ENCODE assay signal across 15 cellular contexts in the genomic region with DNA sequence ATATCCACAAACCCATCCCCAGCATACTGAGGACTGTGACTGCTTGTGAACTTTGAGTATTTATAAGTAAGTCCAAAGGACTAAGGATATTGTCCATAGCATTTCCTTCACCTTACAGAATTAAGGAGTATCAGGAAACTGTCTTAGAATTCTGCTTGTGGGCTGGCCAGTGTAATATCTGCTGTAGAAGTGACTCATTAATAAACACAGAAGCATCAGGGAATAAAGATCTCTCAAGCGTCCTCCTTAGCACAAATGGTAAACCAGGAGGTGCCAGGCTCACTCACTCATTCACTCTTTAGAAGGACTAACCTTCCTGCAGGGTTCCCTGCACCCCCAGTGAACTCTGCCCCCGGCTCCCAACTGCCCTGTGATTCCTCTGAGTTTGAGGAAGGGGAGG. TPM values are rescaled to one million over a fixed set of nuclear protein-coding genes. Genes with fewer than 3 reads are reported as not detected.
DNase-seq lines count a peak whose midpoint lies in the region; TF ChIP-seq lines count a peak whose summit lies in the region.
"Had no signal": no experiment of that assay in that cellular context is flagged by ENCODE, and none has a peak within 500 bp of the region (broad histone marks: within the 10 kb centered on the region; RNA-seq: fewer than 3 reads in every experiment).

No MANE protein-coding gene starts in this region.

- no peak overlapping the region for H3K9ac ChIP-seq in mammary epithelial cell (ENCODE audit: insufficient read depth, low read length)
- H3K9ac ChIP-seq: BLaER1, GM23248 had no signal

- DNase-seq in mammary epithelial cell (peak; percentile 23), MCF 10A (ENCODE audit: unreplicated experiment) (no peak), choroid plexus epithelial cell (ENCODE audit: low read depth) (peak; percentile 31), iris pigment epithelial cell (ENCODE audit: low read depth) (peak; percentile 63), SKM-1 treated with dmso at 0.1 percent for 144 hours (lab: John Stamatoyannopoulos, UW; ENCODE audit: unreplicated experiment) (no peak), osteocyte (ENCODE audit: extremely low spot score, unreplicated experiment) (no peak)
- no peak for DNase-seq in activated naive CD4-positive, alpha-beta T cell treated with anti-CD3 and anti-CD28 coated beads, Interleukin-2, amount 10 ng/mL, durations not matched to agents 7 days and 5 days
- DNase-seq in activated T-cell treated with anti-CD3 and anti-CD28 coated beads, Interleukin-2, amount 50 U/mL, for 24 hours: no peak
- DNase-seq: 8988T; AML-193; CD4-positive, CD25-positive, alpha-beta regulatory T cell; DMS53; GM23248 had no signal

- no peak overlapping the region for H2AFZ ChIP-seq in mammary epithelial cell (ENCODE audit: low read depth, low read length)
- H2AFZ ChIP-seq: GM23248 had no signal

- in situ Hi-C loops in mammary epithelial cell (cut with MboI; ENCODE audit: low sequenced_read_pairs in 2 of 2): no loop called here

- peaks cover 6% of the 10 kb centered on the region for H3K4me1 Mint-ChIP-seq in MCF 10A (ENCODE audit: insufficient read depth, unreplicated experiment)
- no peaks in the 10 kb centered on the region for H3K4me1 Mint-ChIP-seq in osteocyte (ENCODE audit: unreplicated experiment)
- no peaks in the 10 kb centered on the region for H3K4me1 Mint-ChIP-seq in activated naive CD4-positive, alpha-beta T cell treated with anti-CD3 and anti-CD28 coated beads, Interleukin-2, amount 10 ng/mL, durations not matched to agents 7 days and 5 days
- H3K4me1 Mint-ChIP-seq in activated T-cell treated with anti-CD3 and anti-CD28 coated beads, Interleukin-2, amount 50 U/mL, for 24 hours (ENCODE audit: low read depth): peaks cover 7% of the 10 kb centered on the region
- H3K4me1 Mint-ChIP-seq: CD4-positive, CD25-positive, alpha-beta regulatory T cell had no signal

- peaks cover 3% of the 10 kb centered on the region for H3K9me3 ChIP-seq in mammary epithelial cell (replicated peaks; ENCODE audit: insufficient read depth, low read length)
- H3K9me3 ChIP-seq: BLaER1 had no signal

- CTCF ChIA-PET in mammary epithelial cell (lab: Charles Lee; ENCODE audit: low non-redundant PET): no interaction called here
- CTCF ChIA-PET in MCF 10A (lab: Yijun Ruan, JAX): interaction anchor here (0.7 kb wide), 1 partner anchor 11 kb away, joined by 4 read pairs; no protein-coding TSS in a partner anchor
- CTCF ChIA-PET in activated naive CD4-positive, alpha-beta T cell treated with anti-CD3 and anti-CD28 coated beads, Interleukin-2, amount 10 ng/mL, durations not matched to agents 7 days and 5 days (lab: Charles Lee): no interaction called here

- H3K4me3 Mint-ChIP-seq in MCF 10A (ENCODE audit: unreplicated experiment) (no peak overlapping the region), osteocyte (ENCODE audit: unreplicated experiment) (no peak overlapping the region)
- H3K4me3 Mint-ChIP-seq in activated naive CD4-positive, alpha-beta T cell treated with anti-CD3 and anti-CD28 coated beads, Interleukin-2, amount 10 ng/mL, durations not matched to agents 7 days and 5 days: no peak overlapping the region
- H3K4me3 Mint-ChIP-seq in activated T-cell treated with anti-CD3 and anti-CD28 coated beads, Interleukin-2, amount 50 U/mL, for 24 hours: no peak overlapping the region
- H3K4me3 Mint-ChIP-seq: CD4-positive, CD25-positive, alpha-beta regulatory T cell had no signal

- TF ChIP-seq CTCF in mammary epithelial cell (conservative IDR thresholded peaks at IDR 0.05 in 1 of 2, IDR thresholded peaks at IDR 0.05 in 1 of 2; ENCODE audit: extremely low read depth in 1 of 2, insufficient read depth in 1 of 2, low read depth in 1 of 2, low read length in 2 of 2) (no peak), MCF 10A (IDR thresholded peaks at IDR 0.05; ENCODE audit: unreplicated experiment) (no peak), choroid plexus epithelial cell (conservative IDR thresholded peaks at IDR 0.05; ENCODE audit: low read depth, low read length) (no peak), osteocyte (IDR thresholded peaks at IDR 0.05) (no peak)

- no peaks in the 10 kb centered on the region for H4K20me1 ChIP-seq in mammary epithelial cell (ENCODE audit: insufficient read depth, low read length)
- H4K20me1 ChIP-seq: BLaER1 had no signal

- no peaks in the 10 kb centered on the region for H3K9me3 Mint-ChIP-seq in MCF 10A (ENCODE audit: unreplicated experiment)
- no peaks in the 10 kb centered on the region for H3K9me3 Mint-ChIP-seq in osteocyte (ENCODE audit: unreplicated experiment)
- no peaks in the 10 kb centered on the region for H3K9me3 Mint-ChIP-seq in activated naive CD4-positive, alpha-beta T cell treated with anti-CD3 and anti-CD28 coated beads, Interleukin-2, amount 10 ng/mL, durations not matched to agents 7 days and 5 days
- no peaks in the 10 kb centered on the region for H3K9me3 Mint-ChIP-seq in activated T-cell treated with anti-CD3 and anti-CD28 coated beads, Interleukin-2, amount 50 U/mL, for 24 hours

- H3K27me3 ChIP-seq in mammary epithelial cell (ENCODE audit: insufficient read depth, low read length): no peaks in the 10 kb centered on the region
- H3K27me3 ChIP-seq: BLaER1 had no signal

- H3K27ac Mint-ChIP-seq in MCF 10A (ENCODE audit: low read depth, unreplicated experiment): no peak overlapping the region
- no peak overlapping the region for H3K27ac Mint-ChIP-seq in osteocyte (ENCODE audit: unreplicated experiment)
- H3K27ac Mint-ChIP-seq in activated naive CD4-positive, alpha-beta T cell treated with anti-CD3 and anti-CD28 coated beads, Interleukin-2, amount 10 ng/mL, durations not matched to agents 7 days and 5 days: no peak overlapping the region
- H3K27ac Mint-ChIP-seq in activated T-cell treated with anti-CD3 and anti-CD28 coated beads, Interleukin-2, amount 50 U/mL, for 24 hours: no peak overlapping the region
- H3K27ac Mint-ChIP-seq: CD4-positive, CD25-positive, alpha-beta regulatory T cell had no signal

- no peak overlapping the region for H3K27ac ChIP-seq in mammary epithelial cell (ENCODE audit: insufficient read depth, low read depth, low read length)
- H3K27ac ChIP-seq: BLaER1, GM23248, HL-60 had no signal

- dilution Hi-C loops in mammary epithelial cell (cut with HindIII; ENCODE audit: low sequenced_read_pairs): no loop called here

- POLR2A ChIA-PET in MCF 10A (lab: Yijun Ruan, JAX): no interaction called here

- no peak overlapping the region for H3K4me2 ChIP-seq in mammary epithelial cell (ENCODE audit: insufficient read depth, low read depth, low read length)
- H3K4me2 ChIP-seq: BLaER1 had no signal

- H3K79me2 ChIP-seq in mammary epithelial cell (ENCODE audit: insufficient read depth, low read length): no peaks in the 10 kb centered on the region

- H3K4me3 ChIP-seq in mammary epithelial cell (replicated peaks in 1 of 3; ENCODE audit: insufficient read depth in 1 of 3, low read depth in 2 of 3, low read length in 3 of 3) (no peak overlapping the region), choroid plexus epithelial cell (ENCODE audit: low read depth, low read length) (no peak overlapping the region)
- H3K4me3 ChIP-seq: BLaER1, GM23248 had no signal

- H3K27me3 Mint-ChIP-seq in MCF 10A (ENCODE audit: insufficient read depth, unreplicated experiment) (no peaks in the 10 kb centered on the region), osteocyte (ENCODE audit: unreplicated experiment) (peaks cover 3% of the 10 kb centered on the region)
- H3K27me3 Mint-ChIP-seq in activated naive CD4-positive, alpha-beta T cell treated with anti-CD3 and anti-CD28 coated beads, Interleukin-2, amount 10 ng/mL, durations not matched to agents 7 days and 5 days: peaks cover 4% of the 10 kb centered on the region
- H3K27me3 Mint-ChIP-seq in activated T-cell treated with anti-CD3 and anti-CD28 coated beads, Interleukin-2, amount 50 U/mL, for 24 hours: no peaks in the 10 kb centered on the region

- no peaks in the 10 kb centered on the region for H3K36me3 ChIP-seq in mammary epithelial cell (ENCODE audit: insufficient read depth, low read length)
- H3K36me3 ChIP-seq: BLaER1 had no signal

- no peaks in the 10 kb centered on the region for H3K4me1 ChIP-seq in mammary epithelial cell (ENCODE audit: insufficient read depth, low read length)
- H3K4me1 ChIP-seq: BLaER1 had no signal

- BruUV-seq in mammary epithelial cell (replicated peaks; lab: Mats Ljungman, UMichigan): no TSS peak
- BruUV-seq in MCF 10A (replicated peaks; lab: Mats Ljungman, UMichigan): no TSS peak

- H3K36me3 Mint-ChIP-seq in MCF 10A (ENCODE audit: insufficient read depth, unreplicated experiment): no peaks in the 10 kb centered on the region
- H3K36me3 Mint-ChIP-seq in osteocyte (ENCODE audit: unreplicated experiment): no peaks in the 10 kb centered on the region
- no peaks in the 10 kb centered on the region for H3K36me3 Mint-ChIP-seq in activated naive CD4-positive, alpha-beta T cell treated with anti-CD3 and anti-CD28 coated beads, Interleukin-2, amount 10 ng/mL, durations not matched to agents 7 days and 5 days
- no peaks in the 10 kb centered on the region for H3K36me3 Mint-ChIP-seq in activated T-cell treated with anti-CD3 and anti-CD28 coated beads, Interleukin-2, amount 50 U/mL, for 24 hours (ENCODE audit: low read depth)
- H3K36me3 Mint-ChIP-seq: CD4-positive, CD25-positive, alpha-beta regulatory T cell had no signal

- intact Hi-C loops in mammary epithelial cell (cut with micrococcal nuclease) (loop anchor here (5.0 kb wide), 1 partner anchor 151 kb away; no protein-coding TSS in a partner anchor), MCF 10A (cut with micrococcal nuclease) (no loop called here)

- WGBS in mammary epithelial cell (ENCODE audit: low coverage, missing lambda C conversion rate): 90% methylated on average over 2 of the region's 2 CpGs

RNA-seq across cellular contexts. Expression of a gene that starts 31.0 kb away (rescaled TPM):
- total RNA-seq in mammary epithelial cell: 1 to 10 TPM in 1 of 2 donors, not detected in 1; 2.2 TPM
- 0.09 TPM for polyA plus RNA-seq in mammary epithelial cell
- polyA minus RNA-seq in mammary epithelial cell: not detected
- total RNA-seq in MCF 10A (2022): 3.3 TPM in 2 replicates
- not detected in 2 replicates for total RNA-seq in osteocyte
- total RNA-seq: CD4-positive, CD25-positive, alpha-beta regulatory T cell had no signal
- polyA plus RNA-seq: CD4-positive, CD25-positive, alpha-beta regulatory T cell had no signal

Comparison
In these comparisons a context has a peak if more than half of its experiments do, and no peak if none do; other contexts are left out.
1. DNase-seq: peak in mammary epithelial cell (single experiment), choroid plexus epithelial cell (single experiment) and iris pigment epithelial cell (single experiment); none in MCF 10A (single experiment), SKM-1 treated with dmso at 0.1 percent for 144 hours (single experiment), osteocyte (single experiment), activated naive CD4-positive, alpha-beta T cell treated with anti-CD3 and anti-CD28 coated beads, Interleukin-2, amount 10 ng/mL, durations not matched to agents 7 days and 5 days (single experiment) and activated T-cell treated with anti-CD3 and anti-CD28 coated beads, Interleukin-2, amount 50 U/mL, for 24 hours (single experiment).